Comparison of ENCODE assay signal across 8 cellular contexts in the genomic region with DNA sequence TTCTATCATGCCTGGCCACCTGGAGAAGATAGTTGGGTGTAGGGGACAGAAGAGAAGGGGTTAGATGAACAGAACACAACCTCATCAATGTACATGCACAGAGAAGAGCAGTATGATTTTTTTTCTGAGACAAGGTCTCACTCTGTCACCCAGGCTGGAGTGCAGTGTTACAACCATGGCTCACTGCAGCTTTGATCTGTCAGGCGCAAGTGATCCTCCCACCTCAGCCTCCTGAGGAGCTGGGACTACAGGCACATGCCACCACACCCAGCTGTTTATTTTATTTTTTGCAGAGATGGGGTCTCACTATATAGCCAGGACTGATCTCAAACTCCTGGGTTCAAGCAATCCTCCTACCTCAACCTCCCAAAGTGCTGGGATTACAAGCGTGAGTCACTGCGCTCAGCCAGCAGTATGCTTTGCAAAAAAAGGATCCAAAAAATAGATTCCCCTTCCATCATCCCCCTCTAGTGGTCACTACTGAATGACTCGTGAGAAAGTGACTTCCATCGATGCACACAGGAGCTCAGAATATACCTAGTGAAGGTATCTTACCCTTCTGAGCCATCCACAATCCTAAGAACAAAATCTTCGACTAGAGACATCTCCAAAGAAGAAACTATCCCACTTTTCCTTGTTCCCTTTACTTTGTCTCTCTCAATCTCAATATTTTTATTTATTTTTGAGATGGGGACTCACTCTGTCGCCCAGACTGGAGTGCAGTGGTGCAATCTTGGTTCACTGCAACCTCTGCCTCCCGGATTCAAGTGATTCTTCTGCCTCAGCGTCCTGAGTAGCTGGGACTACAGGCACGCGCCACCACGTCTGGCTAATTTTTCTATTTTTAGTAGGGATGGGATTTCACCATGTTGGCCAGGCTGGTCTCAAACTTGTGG. TPM values are rescaled to one million over a fixed set of nuclear protein-coding genes. Genes with fewer than 3 reads are reported as not detected.
A peak's percentile ranks its signal among the peaks of the same experiment; 100 is the strongest.
DNase-seq lines count a peak whose midpoint lies in the region; ATAC-seq and TF ChIP-seq lines count a peak whose summit lies in the region.

No MANE protein-coding gene starts in this region.

- no peak overlapping the region for H2AFZ ChIP-seq in PC-9
- H2AFZ ChIP-seq in hepatocyte = no peak overlapping the region

- H3K4me3 ChIP-seq in PC-9 = no peak overlapping the region
- no peak overlapping the region for H3K4me3 ChIP-seq in adrenal gland
- H3K4me3 ChIP-seq in hepatocyte = no peak overlapping the region
- no peak overlapping the region for H3K4me3 ChIP-seq in spleen

- H3K9me2 ChIP-seq in PC-9 (ENCODE audit: insufficient read depth) (no peaks in the 10 kb centered on the region), hepatocyte (replicated peaks; ENCODE audit: insufficient read depth) (no peaks in the 10 kb centered on the region)

- no peaks in the 10 kb centered on the region for H3F3A ChIP-seq in PC-9 (ENCODE audit: insufficient read depth, low read depth)

- TF ChIP-seq CTCF in PC-9 (conservative IDR thresholded peaks at IDR 0.05) (peak; percentile 84), adrenal gland (IDR thresholded peaks at IDR 0.05) (peak; percentile 52 to 81 (median 78)), hepatocyte (IDR thresholded peaks at IDR 0.05; ENCODE audit: poor library complexity) (peak; percentile 59), spleen (IDR thresholded peaks at IDR 0.05 in 8 of 11, conservative IDR thresholded peaks at IDR 0.05 in 3 of 11) (peak; percentile 57 to 81 (median 76))

- intact Hi-C loops in PC-9 (cut with micrococcal nuclease; ENCODE audit: unreplicated experiment) = loop anchor here (1.0 kb wide), 1 partner anchor 275 kb away; no protein-coding TSS in a partner anchor
- intact Hi-C loops in adrenal gland (cut with DNase I) = loop anchor here in 1 of 2 donors (5.0 kb wide), 1 partner anchor 35 kb away; a partner anchor contains a TSS
- intact Hi-C loops in spleen (cut with DNase I; ENCODE audit: low total_unique reads) = loop anchor here (10.0 kb wide), 1 partner anchor 53 kb away; a partner anchor contains a TSS

- CTCF ChIA-PET in PC-9 (lab: Charles Lee) = interaction anchor here (0.5 to 1.0 kb wide), 11 partner anchors 9 to 970 kb away, joined by 3 to 9 read pairs (median 3); no protein-coding TSS in a partner anchor

- TF ChIP-seq POLR2A in adrenal gland (IDR thresholded peaks at IDR 0.05) (no peak), spleen (IDR thresholded peaks at IDR 0.05) (no peak)

- H3K4me2 ChIP-seq in PC-9 (no peak overlapping the region), hepatocyte (no peak overlapping the region)

- H3K79me2 ChIP-seq in PC-9 (ENCODE audit: low read depth) = no peaks in the 10 kb centered on the region
- H3K79me2 ChIP-seq in hepatocyte = no peaks in the 10 kb centered on the region

- 35 to 48% (median 43%) methylated on average over 12 of the region's 12 CpGs for WGBS in adrenal gland, 4 donors
- 47% methylated on average over 12 of the region's 12 CpGs for WGBS in hepatocyte (ENCODE audit: low lambda C conversion rate, missing lambda C conversion rate)
- 49 to 55% (median 55%) methylated on average over 12 of the region's 12 CpGs for whole genome bisulfite sequencing in spleen, 5 donors

- H3K4me1 ChIP-seq in PC-9 (replicated peaks; ENCODE audit: insufficient read depth) (no peaks in the 10 kb centered on the region), adrenal gland (replicated peaks in 1 of 2) (peaks cover 0 to 3% of the 10 kb centered on the region in 2 donors), hepatocyte (ENCODE audit: insufficient read depth) (no peaks in the 10 kb centered on the region), spleen (peaks cover 0 to 19% (median 7%) of the 10 kb centered on the region in 6 donors)

- ATAC-seq in HG02610 (IDR thresholded peaks at IDR 0.05; ENCODE audit: unreplicated experiment) = no peak

- H3K36me3 ChIP-seq in PC-9 (ENCODE audit: low read depth) = no peaks in the 10 kb centered on the region
- H3K36me3 ChIP-seq in adrenal gland (replicated peaks in 1 of 2) = no peaks in the 10 kb centered on the region
- H3K36me3 ChIP-seq in hepatocyte (replicated peaks; ENCODE audit: insufficient read depth, low read depth) = no peaks in the 10 kb centered on the region
- H3K36me3 ChIP-seq in spleen = peaks cover 0 to 14% (median 0%) of the 10 kb centered on the region in 6 donors

- POLR2A ChIA-PET in PC-9 (lab: Charles Lee; ENCODE audit: unreplicated experiment) = interaction anchor here (0.6 to 0.7 kb wide), 6 partner anchors 20 to 419 kb away, joined by 3 to 6 read pairs (median 4); no protein-coding TSS in a partner anchor

- H3K27ac ChIP-seq in PC-9 (no peak overlapping the region), adrenal gland (no peak overlapping the region), hepatocyte (no peak overlapping the region), spleen (no peak overlapping the region)

- BruUV-seq in PC-9 (replicated peaks; lab: Mats Ljungman, UMichigan) = no TSS peak

- no peaks in the 10 kb centered on the region for H3K9me3 ChIP-seq in PC-9 (ENCODE audit: insufficient read depth, low read depth)
- H3K9me3 ChIP-seq in adrenal gland (replicated peaks in 1 of 3) = no peaks in the 10 kb centered on the region
- no peaks in the 10 kb centered on the region for H3K9me3 ChIP-seq in hepatocyte (ENCODE audit: low read depth)
- no peaks in the 10 kb centered on the region for H3K9me3 ChIP-seq in spleen

- H3K27me3 ChIP-seq in PC-9 (ENCODE audit: insufficient read depth, low read depth) (no peaks in the 10 kb centered on the region), adrenal gland (no peaks in the 10 kb centered on the region), hepatocyte (no peaks in the 10 kb centered on the region), spleen (replicated peaks in 1 of 7) (no peaks in the 10 kb centered on the region)

- DNase-seq in activated naive CD4-positive, alpha-beta T cell treated with Interleukin-2 at 50 U/mL for 16 hours = peak; percentile 28
- no peak for DNase-seq in activated naive CD4-positive, alpha-beta T cell (lab: John Stamatoyannopoulos, UW)
- DNase-seq in HS-5 (ENCODE audit: low read depth) (peak; percentile 34), PC-9 (peak; percentile 46 to 74), adrenal gland (peak; percentile 54 to 75 (median 61)), hepatocyte (ENCODE audit: low spot score) (peak; percentile 73), spleen (no peak)

- H4K20me1 ChIP-seq in PC-9 (ENCODE audit: insufficient read depth) = no peaks in the 10 kb centered on the region
- no peaks in the 10 kb centered on the region for H4K20me1 ChIP-seq in hepatocyte (ENCODE audit: insufficient read depth, poor library complexity, severe bottlenecking)

RNA-seq across cellular contexts. Expression of a gene that starts 21.0 kb away (rescaled TPM):
- total RNA-seq in PC-9 (2021) (7.4 TPM in 2 replicates), adrenal gland (1 to 10 TPM; 1.0 to 5.8 (median 3.8) TPM), hepatocyte (1.8 and 2.2 TPM in 2 replicates), spleen (1 to 10 TPM; 4.5 to 8.3 (median 6.3) TPM)
- polyA plus RNA-seq in adrenal gland (10 to 100 TPM in 2 of 3 donors, 1 to 10 TPM in 1; 5.0 to 20.2 (median 14.6) TPM), hepatocyte (3.3 and 4.9 TPM in 2 replicates), spleen (10 to 100 TPM; 21.7 to 42.6 (median 24.3) TPM)

RNA-seq across cellular contexts. Expression of a gene that starts 22.1 kb away (rescaled TPM):
- total RNA-seq in PC-9 (2021) (62.6 and 70.3 TPM in 2 replicates), adrenal gland (10 to 100 TPM; 24.8 to 76.8 (median 51.8) TPM), hepatocyte (20.9 and 23.1 TPM in 2 replicates), spleen (10 to 100 TPM; 42.3 to 82.2 (median 67.3) TPM)
- polyA plus RNA-seq in adrenal gland (10 to 100 TPM; 36.7 to 54.6 (median 47.9) TPM), hepatocyte (15.8 and 17.2 TPM in 2 replicates), spleen (10 to 100 TPM; 31.4 to 56.9 (median 38.0) TPM)

RNA-seq across cellular contexts. Expression of a gene that starts 28.8 kb away (rescaled TPM):
- total RNA-seq in PC-9 (2021) (49.1 and 67.6 TPM in 2 replicates), adrenal gland (10 to 100 TPM; 29.9 to 64.9 (median 49.7) TPM), hepatocyte (10.0 and 12.8 TPM in 2 replicates), spleen (10 to 100 TPM; 46.7 to 63.8 (median 57.7) TPM)
- polyA plus RNA-seq in adrenal gland (100 to 1,000 TPM in 2 of 3 donors, 1 to 10 TPM in 1; 8.5 to 283 (median 231) TPM), hepatocyte (39.6 and 50.3 TPM in 2 replicates), spleen (100 to 1,000 TPM in 2 of 3 donors, 10 to 100 TPM in 1; 87.6 to 111 (median 111) TPM)

RNA-seq across cellular contexts. Expression of a gene that starts 34.2 kb away (rescaled TPM):
- total RNA-seq in PC-9 (2021) = 1.5 and 2.8 TPM in 2 replicates
- 10 to 100 TPM in 5 of 8 donors, 1 to 10 TPM in 3; 3.4 to 18.9 (median 12.5) TPM for total RNA-seq in adrenal gland
- polyA plus RNA-seq in adrenal gland = 10 to 100 TPM in 2 of 3 donors, 1 to 10 TPM in 1; 5.1 to 17.3 (median 11.9) TPM
- 0.24 and 2.2 TPM in 2 replicates for total RNA-seq in hepatocyte
- 1.1 and 3.0 TPM in 2 replicates for polyA plus RNA-seq in hepatocyte
- total RNA-seq in spleen = 10 to 100 TPM; 19.8 to 61.1 (median 30.9) TPM
- 10 to 100 TPM in 2 of 3 donors, 1 to 10 TPM in 1; 5.8 to 18.8 (median 11.7) TPM for polyA plus RNA-seq in spleen

RNA-seq across cellular contexts. Expression of a gene that starts 49.6 kb away (rescaled TPM):
- 119 and 121 TPM in 2 replicates for total RNA-seq in PC-9 (2021)
- 100 to 1,000 TPM in 1 of 8 donors, 10 to 100 TPM in 6, 1 to 10 TPM in 1; 8.7 to 115 (median 30.2) TPM for total RNA-seq in adrenal gland
- 100 to 1,000 TPM in 2 of 3 donors, 10 to 100 TPM in 1; 10.4 to 403 (median 296) TPM for polyA plus RNA-seq in adrenal gland
- total RNA-seq in hepatocyte = 17.8 and 33.2 TPM in 2 replicates
- 37.4 and 63.4 TPM in 2 replicates for polyA plus RNA-seq in hepatocyte
- 100 to 1,000 TPM in 2 of 7 donors, 10 to 100 TPM in 5; 66.2 to 114 (median 70.5) TPM for total RNA-seq in spleen
- polyA plus RNA-seq in spleen = 10 to 100 TPM; 56.8 to 97.5 (median 95.0) TPM

Comparison
In these comparisons a context has a peak if more than half of its experiments do, and no peak if none do; other contexts are left out.
1. DNase-seq: peak in activated naive CD4-positive, alpha-beta T cell treated with Interleukin-2 at 50 U/mL for 16 hours (single experiment), HS-5 (single experiment), PC-9 (2 of 2), adrenal gland (7 of 7) and hepatocyte (single experiment); none in activated naive CD4-positive, alpha-beta T cell (0 of 4) and spleen (single experiment).
2. Peak in every context shown above with its lines, with median percentiles within 50 percentile points of each other: CTCF ChIP-seq.